In genomic region chr11:66316849-66317251, GRCh38 we compare ENCODE assay signal across 9 cellular contexts. TPM values are rescaled to one million over a fixed set of nuclear protein-coding genes. Genes with fewer than 3 reads are reported as not detected.
DNase-seq lines count a peak whose midpoint lies in the region; ATAC-seq, FAIRE-seq and TF ChIP-seq lines count a peak whose summit lies in the region.
"Had no signal": no experiment of that assay in that cellular context is flagged by ENCODE, and none has a peak within 500 bp of the region (broad histone marks: within the 10 kb centered on the region; RNA-seq: fewer than 3 reads in every experiment).

A gene with protein sequence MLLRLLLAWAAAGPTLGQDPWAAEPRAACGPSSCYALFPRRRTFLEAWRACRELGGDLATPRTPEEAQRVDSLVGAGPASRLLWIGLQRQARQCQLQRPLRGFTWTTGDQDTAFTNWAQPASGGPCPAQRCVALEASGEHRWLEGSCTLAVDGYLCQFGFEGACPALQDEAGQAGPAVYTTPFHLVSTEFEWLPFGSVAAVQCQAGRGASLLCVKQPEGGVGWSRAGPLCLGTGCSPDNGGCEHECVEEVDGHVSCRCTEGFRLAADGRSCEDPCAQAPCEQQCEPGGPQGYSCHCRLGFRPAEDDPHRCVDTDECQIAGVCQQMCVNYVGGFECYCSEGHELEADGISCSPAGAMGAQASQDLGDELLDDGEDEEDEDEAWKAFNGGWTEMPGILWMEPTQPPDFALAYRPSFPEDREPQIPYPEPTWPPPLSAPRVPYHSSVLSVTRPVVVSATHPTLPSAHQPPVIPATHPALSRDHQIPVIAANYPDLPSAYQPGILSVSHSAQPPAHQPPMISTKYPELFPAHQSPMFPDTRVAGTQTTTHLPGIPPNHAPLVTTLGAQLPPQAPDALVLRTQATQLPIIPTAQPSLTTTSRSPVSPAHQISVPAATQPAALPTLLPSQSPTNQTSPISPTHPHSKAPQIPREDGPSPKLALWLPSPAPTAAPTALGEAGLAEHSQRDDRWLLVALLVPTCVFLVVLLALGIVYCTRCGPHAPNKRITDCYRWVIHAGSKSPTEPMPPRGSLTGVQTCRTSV (minus strand): TSS chr11:66317044. CDS start chr11:66317027, 17 bp downstream.

- POLR2A ChIA-PET in activated CD8-positive, alpha-beta T cell treated with anti-CD3 and anti-CD28 coated beads for 36 hours (lab: Charles Lee): interaction anchor here (0.5 to 6.9 kb wide), 7 partner anchors 10 to 484 kb away, joined by 3 to 38 read pairs (median 3); partner anchors contain the start of genes B4GAT1, BRMS1, RIN1 and SNX32

- CTCF ChIA-PET in activated CD8-positive, alpha-beta T cell treated with anti-CD3 and anti-CD28 coated beads for 36 hours (lab: Charles Lee): interaction anchor here (1.0 to 10.2 kb wide), 5 partner anchors 10 to 69 kb away, joined by 3 to 149 read pairs (median 12); partner anchors contain the start of gene RIN1

- peaks cover 49% of the 10 kb centered on the region for H3K4me1 Mint-ChIP-seq in activated CD8-positive, alpha-beta T cell treated with anti-CD3 and anti-CD28 coated beads for 36 hours (ENCODE audit: low read depth)

- peaks cover 12% of the 10 kb centered on the region for H3K36me3 Mint-ChIP-seq in activated CD8-positive, alpha-beta T cell treated with anti-CD3 and anti-CD28 coated beads for 36 hours (ENCODE audit: low read depth)

- H3K27me3 Mint-ChIP-seq in activated CD8-positive, alpha-beta T cell treated with anti-CD3 and anti-CD28 coated beads for 36 hours: no peaks in the 10 kb centered on the region

- peak within 1 kb of the TSS; percentile 97 for H3K27ac Mint-ChIP-seq in activated CD8-positive, alpha-beta T cell treated with anti-CD3 and anti-CD28 coated beads for 36 hours

- H3K9me3 Mint-ChIP-seq in activated CD8-positive, alpha-beta T cell treated with anti-CD3 and anti-CD28 coated beads for 36 hours: peaks cover 6% of the 10 kb centered on the region

- no peak for ATAC-seq in activated CD8-positive, alpha-beta T cell treated with anti-CD3 and anti-CD28 coated beads for 36 hours
- ATAC-seq in sciatic nerve: peak; percentile 45
- no peak for ATAC-seq in HG03378 (IDR thresholded peaks at IDR 0.05; ENCODE audit: unreplicated experiment)
- ATAC-seq in HG02588 (IDR thresholded peaks at IDR 0.05; ENCODE audit: unreplicated experiment): no peak

- peak within 1 kb of the TSS; percentile 80 for H3K4me3 Mint-ChIP-seq in activated CD8-positive, alpha-beta T cell treated with anti-CD3 and anti-CD28 coated beads for 36 hours

- TF ChIP-seq CTCF in activated CD8-positive, alpha-beta T cell treated with anti-CD3 and anti-CD28 coated beads for 36 hours (IDR thresholded peaks at IDR 0.05): no peak

- DNase-seq in EH (ENCODE audit: low read depth) (peak; percentile 90), cardiac septum (ENCODE audit: low spot score) (peak; percentile 85), sciatic nerve (ENCODE audit: low spot score) (peak; percentile 89), HT-29 (ENCODE audit: low spot score) (no peak), urothelium cell line (ENCODE audit: low spot score) (no peak)
- peak; percentile 56 for DNase-seq in activated CD8-positive, alpha-beta T cell treated with anti-CD3 and anti-CD28 coated beads for 36 hours

- intact Hi-C loops in activated CD8-positive, alpha-beta T cell treated with anti-CD3 and anti-CD28 coated beads for 36 hours (cut with micrococcal nuclease): no loop called here
- intact Hi-C loops in cardiac septum (cut with DNase I) (no loop called here), sciatic nerve (cut with DNase I) (no loop called here)

- no peak for FAIRE-seq in urothelium cell line (lab: Jason Lieb, UNC)
- FAIRE-seq: bronchial epithelial cell had no signal

RNA-seq across cellular contexts. Expression of the gene that starts here (rescaled TPM):
- 10 to 100 TPM; 16.3 to 16.8 TPM for total RNA-seq in activated CD8-positive, alpha-beta T cell treated with anti-CD3 and anti-CD28 coated beads for 36 hours
- 9.7 TPM for total RNA-seq in cardiac septum
- 35.1 TPM for total RNA-seq in sciatic nerve
- total RNA-seq in HT-29 (2014; rRNA removed; shearing (Covaris generic)): not detected in 2 replicates

Comparison
In these comparisons a context has a peak if more than half of its experiments do, and no peak if none do; other contexts are left out.
1. RNA of the gene that starts here (total RNA-seq): 35.1 TPM in sciatic nerve (single experiment), 16.3 to 16.8 TPM in activated CD8-positive, alpha-beta T cell treated with anti-CD3 and anti-CD28 coated beads for 36 hours and 9.7 TPM in cardiac septum (single experiment); not detected in HT-29; every median in the first group is over 10 times any median in the second.
2. DNase-seq: peak in EH (single experiment), activated CD8-positive, alpha-beta T cell treated with anti-CD3 and anti-CD28 coated beads for 36 hours (single experiment), cardiac septum (single experiment) and sciatic nerve (single experiment); none in HT-29 (single experiment) and urothelium cell line (single experiment).